In genomic region chr12:57479376-57480115, GRCh38 we compare ENCODE assay signal across 1 cellular context.
TF ChIP-seq lines count a peak whose summit lies in the region.

ARHGAP9 (minus strand) TSS chr12:57479866; CDS start chr12:57479406, 460 bp downstream.

TF ChIP-seq in HepG2, 621 proteins besides CTCF, POLR2A, EP300 and RAD21 (continued from another document):
- TF ChIP-seq MAFK (conservative IDR thresholded peaks at IDR 0.05 in 1 of 2, IDR thresholded peaks at IDR 0.05 in 1 of 2; ENCODE audit: low read length in 2 of 2) (no peak), ZBTB44 (CRISPR knock-in tag; IDR thresholded peaks at IDR 0.05) (no peak), SRSF1 (optimal IDR thresholded peaks at IDR 0.05; ENCODE audit: low read depth, low read length) (no peak), NPAS2 (CRISPR knock-in tag; IDR thresholded peaks at IDR 0.05; ENCODE audit: borderline replicate concordance) (no peak), ZNF251 (CRISPR knock-in tag; IDR thresholded peaks at IDR 0.05) (no peak), GPBP1L1 (CRISPR knock-in tag; IDR thresholded peaks at IDR 0.05) (no peak), THAP8 (CRISPR knock-in tag; IDR thresholded peaks at IDR 0.05; ENCODE audit: borderline replicate concordance) (no peak), ZNF280B (CRISPR knock-in tag; IDR thresholded peaks at IDR 0.05; ENCODE audit: borderline replicate concordance) (no peak), ONECUT2 (CRISPR knock-in tag; IDR thresholded peaks at IDR 0.05) (no peak), ZBTB25 (CRISPR knock-in tag; IDR thresholded peaks at IDR 0.05) (no peak)
